ENCODE assay signal across 26 cellular contexts in the genomic region with DNA sequence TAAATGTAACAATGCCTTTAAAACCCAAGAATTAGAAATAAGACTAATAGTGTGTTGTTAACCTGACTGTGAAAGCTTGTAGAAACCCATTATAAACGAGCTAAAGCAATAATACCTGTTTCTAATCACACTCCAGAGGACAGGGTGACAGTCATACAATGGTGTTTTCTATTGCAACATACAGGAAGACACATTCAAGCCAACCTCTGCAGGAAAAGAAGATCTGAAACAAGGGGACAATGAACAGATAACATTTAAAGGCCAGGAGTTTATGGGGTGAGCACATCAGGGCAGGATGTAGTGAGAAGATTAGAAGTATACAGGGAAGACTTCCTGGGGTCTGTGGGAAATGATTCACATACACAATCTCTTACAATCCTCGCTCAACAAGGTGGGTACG. TPM values are rescaled to one million over a fixed set of nuclear protein-coding genes. Genes with fewer than 3 reads are reported as not detected.
"Had no signal": no experiment of that assay in that cellular context is flagged by ENCODE, and none has a peak within 500 bp of the region (broad histone marks: within the 10 kb centered on the region; RNA-seq: fewer than 3 reads in every experiment).

No MANE protein-coding gene starts in this region.

- ATAC-seq: stimulated activated naive CD8-positive, alpha-beta T cell treated with anti-CD3 and anti-CD28 coated beads, Interleukin-15, amount 100 ng/mL, for 72 hours had no signal

- H3K9me3 Mint-ChIP-seq: activated naive CD4-positive, alpha-beta T cell treated with anti-CD3 and anti-CD28 coated beads for 36 hours; nephron; stimulated activated naive CD8-positive, alpha-beta T cell treated with anti-CD3 and anti-CD28 coated beads, Interleukin-15, amount 100 ng/mL, for 72 hours; T-helper 2 cell treated with Interferon-gamma antibody and Interleukin-4, amounts not matched to agents 5 μg/mL and 100 μg/mL, for 36 hours had no signal

- H3K4me3 Mint-ChIP-seq: activated naive CD4-positive, alpha-beta T cell treated with anti-CD3 and anti-CD28 coated beads for 36 hours; nephron; stimulated activated naive CD8-positive, alpha-beta T cell treated with anti-CD3 and anti-CD28 coated beads, Interleukin-15, amount 100 ng/mL, for 72 hours; T-helper 2 cell treated with Interferon-gamma antibody and Interleukin-4, amounts not matched to agents 5 μg/mL and 100 μg/mL, for 36 hours had no signal

- H3K27ac Mint-ChIP-seq: activated naive CD4-positive, alpha-beta T cell treated with anti-CD3 and anti-CD28 coated beads for 36 hours; nephron; progenitor cell of endocrine pancreas; T-helper 2 cell treated with Interferon-gamma antibody and Interleukin-4, amounts not matched to agents 5 μg/mL and 100 μg/mL, for 36 hours had no signal

- DNase-seq: activated CD4-positive, alpha-beta T cell treated with anti-CD3 and anti-CD28 coated beads for 4 hours; activated CD4-positive, alpha-beta T cell treated with anti-CD3 and anti-CD28 coated beads, Interleukin-2, amount 50 U/mL, for 48 hours; activated CD8-positive, alpha-beta memory T cell treated with anti-CD3 and anti-CD28 coated beads for 24 hours; activated effector memory CD4-positive, alpha-beta T cell treated with anti-CD3 and anti-CD28 coated beads, Interleukin-2, amount 50 U/mL, for 16 hours; activated naive CD4-positive, alpha-beta T cell treated with anti-CD3 and anti-CD28 coated beads for 36 hours; amniotic stem cell; central memory CD4-positive, alpha-beta T cell; foreskin fibroblast; left cardiac atrium; left ventricle myocardium superior; ovary; right lobe of liver; stimulated activated CD4-positive, alpha-beta T cell treated with anti-CD3 and anti-CD28 coated beads, Interleukin-12 subunit alpha, Interleukin-12 subunit beta, amount 100 ng/mL, for 4 hours; stimulated activated CD4-positive, alpha-beta T cell treated with anti-CD3 and anti-CD28 coated beads, Interleukin-4, amount 100 ng/mL, for 1 hour; stimulated activated naive CD8-positive, alpha-beta T cell treated with anti-CD3 and anti-CD28 coated beads, Interleukin-15, amount 100 ng/mL, for 72 hours had no signal

RNA-seq across cellular contexts. Expression of gene BARHL1, which starts 13.8 kb away (rescaled TPM):
- total RNA-seq: activated naive CD4-positive, alpha-beta T cell treated with anti-CD3 and anti-CD28 coated beads for 36 hours; breast epithelium; esophagus mucosa; left cardiac atrium; left ventricle myocardium superior; lung microvascular endothelial cell; mucosa of gallbladder; ovary; progenitor cell of endocrine pancreas; renal cortical epithelial cell; right lobe of liver; skeletal muscle tissue; tibial nerve; ureter had no signal
